ENCODE assay signal across 1 cellular context in the genomic region with DNA sequence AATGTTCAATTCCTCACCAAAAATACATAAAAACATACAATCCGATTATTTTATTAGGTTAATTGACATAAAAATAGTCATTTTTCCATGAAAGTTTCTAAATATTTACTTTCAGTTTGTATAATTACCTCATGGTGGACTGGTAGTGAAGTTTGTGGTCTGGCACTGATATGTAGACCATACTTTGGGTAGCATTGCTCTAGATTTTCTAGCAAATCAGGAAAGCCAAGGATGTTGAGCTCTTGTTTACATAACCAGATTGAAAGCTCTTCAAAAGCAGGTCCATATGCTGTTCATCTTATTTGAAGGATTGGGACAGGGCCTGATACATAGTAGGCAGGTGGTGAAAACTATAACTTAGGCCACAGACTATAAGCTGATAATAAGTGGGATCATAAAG.
TF ChIP-seq lines count a peak whose summit lies in the region.

No MANE protein-coding gene starts in this region.

TF ChIP-seq in IMR-90, 13 proteins besides CTCF, POLR2A, EP300 and RAD21:
- TF ChIP-seq MAZ (IDR thresholded peaks at IDR 0.05; ENCODE audit: borderline replicate concordance, low read depth, low read length) (no peak), CHD1 (IDR thresholded peaks at IDR 0.05; ENCODE audit: low read depth, low read length) (no peak), MXI1 (IDR thresholded peaks at IDR 0.05; ENCODE audit: borderline replicate concordance, low read depth, low read length) (no peak), FOS (IDR thresholded peaks at IDR 0.05; ENCODE audit: low read depth, low read length) (no peak), MAFK (IDR thresholded peaks at IDR 0.05; ENCODE audit: low read depth, low read length) (no peak), SMC3 (IDR thresholded peaks at IDR 0.05; ENCODE audit: low read depth, low read length) (no peak), RCOR1 (IDR thresholded peaks at IDR 0.05; ENCODE audit: insufficient replicate concordance, low read length) (no peak), RFX5 (IDR thresholded peaks at IDR 0.05; ENCODE audit: low read depth, low read length) (no peak), BHLHE40 (IDR thresholded peaks at IDR 0.05; ENCODE audit: low read depth, low read length) (no peak), CEBPB (IDR thresholded peaks at IDR 0.05; ENCODE audit: low read depth, low read length) (no peak)
- TF ChIP-seq, protein P1, sequence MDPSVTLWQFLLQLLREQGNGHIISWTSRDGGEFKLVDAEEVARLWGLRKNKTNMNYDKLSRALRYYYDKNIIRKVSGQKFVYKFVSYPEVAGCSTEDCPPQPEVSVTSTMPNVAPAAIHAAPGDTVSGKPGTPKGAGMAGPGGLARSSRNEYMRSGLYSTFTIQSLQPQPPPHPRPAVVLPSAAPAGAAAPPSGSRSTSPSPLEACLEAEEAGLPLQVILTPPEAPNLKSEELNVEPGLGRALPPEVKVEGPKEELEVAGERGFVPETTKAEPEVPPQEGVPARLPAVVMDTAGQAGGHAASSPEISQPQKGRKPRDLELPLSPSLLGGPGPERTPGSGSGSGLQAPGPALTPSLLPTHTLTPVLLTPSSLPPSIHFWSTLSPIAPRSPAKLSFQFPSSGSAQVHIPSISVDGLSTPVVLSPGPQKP (IDR thresholded peaks at IDR 0.05; ENCODE audit: borderline replicate concordance, low read depth, low read length): no peak
